ENCODE assay signal across 1 cellular context in the genomic region with DNA sequence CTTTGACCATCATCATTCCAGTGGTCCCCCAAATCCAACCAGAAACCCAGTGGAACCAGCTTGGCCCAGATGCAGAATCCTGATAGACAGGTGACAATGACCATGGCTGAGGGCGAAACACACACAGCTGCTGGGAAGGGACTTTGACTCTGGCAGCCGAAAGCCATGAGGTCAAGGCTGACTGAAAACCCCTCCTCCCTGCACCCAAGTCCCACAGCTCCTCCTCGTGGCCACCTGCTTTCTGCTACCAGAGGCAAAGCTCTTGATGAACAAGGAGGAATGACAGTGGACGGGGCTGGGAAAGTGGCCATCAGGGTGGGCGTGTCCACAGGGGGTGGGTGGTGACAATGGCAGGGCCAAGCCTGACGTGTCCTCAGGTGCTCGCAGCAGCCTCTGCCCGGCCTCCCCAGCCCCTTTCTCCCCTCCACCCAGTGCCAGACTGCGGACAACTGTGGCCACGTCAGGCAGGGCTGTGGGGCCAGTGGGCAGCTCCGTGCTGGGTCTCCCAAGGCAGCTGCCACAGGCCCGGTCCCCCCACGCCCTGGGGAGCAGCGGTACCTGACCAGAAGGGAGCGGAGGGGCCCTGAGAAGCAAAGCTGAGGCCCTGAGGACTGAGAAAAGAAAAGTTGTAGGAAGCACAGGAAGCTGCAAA.
TF ChIP-seq lines count a peak whose summit lies in the region.

No MANE protein-coding gene starts in this region.

TF ChIP-seq in HepG2, 621 proteins besides CTCF, POLR2A, EP300 and RAD21 (continued from another document and continues in another):
- TF ChIP-seq, protein P1, sequence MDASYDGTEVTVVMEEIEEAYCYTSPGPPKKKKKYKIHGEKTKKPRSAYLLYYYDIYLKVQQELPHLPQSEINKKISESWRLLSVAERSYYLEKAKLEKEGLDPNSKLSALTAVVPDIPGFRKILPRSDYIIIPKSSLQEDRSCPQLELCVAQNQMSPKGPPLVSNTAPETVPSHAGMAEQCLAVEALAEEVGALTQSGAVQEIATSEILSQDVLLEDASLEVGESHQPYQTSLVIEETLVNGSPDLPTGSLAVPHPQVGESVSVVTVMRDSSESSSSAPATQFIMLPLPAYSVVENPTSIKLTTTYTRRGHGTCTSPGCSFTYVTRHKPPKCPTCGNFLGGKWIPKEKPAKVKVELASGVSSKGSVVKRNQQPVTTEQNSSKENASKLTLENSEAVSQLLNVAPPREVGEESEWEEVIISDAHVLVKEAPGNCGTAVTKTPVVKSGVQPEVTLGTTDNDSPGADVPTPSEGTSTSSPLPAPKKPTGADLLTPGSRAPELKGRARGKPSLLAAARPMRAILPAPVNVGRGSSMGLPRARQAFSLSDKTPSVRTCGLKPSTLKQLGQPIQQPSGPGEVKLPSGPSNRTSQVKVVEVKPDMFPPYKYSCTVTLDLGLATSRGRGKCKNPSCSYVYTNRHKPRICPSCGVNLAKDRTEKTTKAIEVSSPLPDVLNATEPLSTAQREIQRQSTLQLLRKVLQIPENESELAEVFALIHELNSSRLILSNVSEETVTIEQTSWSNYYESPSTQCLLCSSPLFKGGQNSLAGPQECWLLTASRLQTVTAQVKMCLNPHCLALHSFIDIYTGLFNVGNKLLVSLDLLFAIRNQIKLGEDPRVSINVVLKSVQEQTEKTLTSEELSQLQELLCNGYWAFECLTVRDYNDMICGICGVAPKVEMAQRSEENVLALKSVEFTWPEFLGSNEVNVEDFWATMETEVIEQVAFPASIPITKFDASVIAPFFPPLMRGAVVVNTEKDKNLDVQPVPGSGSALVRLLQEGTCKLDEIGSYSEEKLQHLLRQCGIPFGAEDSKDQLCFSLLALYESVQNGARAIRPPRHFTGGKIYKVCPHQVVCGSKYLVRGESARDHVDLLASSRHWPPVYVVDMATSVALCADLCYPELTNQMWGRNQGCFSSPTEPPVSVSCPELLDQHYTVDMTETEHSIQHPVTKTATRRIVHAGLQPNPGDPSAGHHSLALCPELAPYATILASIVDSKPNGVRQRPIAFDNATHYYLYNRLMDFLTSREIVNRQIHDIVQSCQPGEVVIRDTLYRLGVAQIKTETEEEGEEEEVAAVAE (CRISPR knock-in tag; IDR thresholded peaks at IDR 0.05; ENCODE audit: borderline replicate concordance), result no peak
- TF ChIP-seq, protein P2, sequence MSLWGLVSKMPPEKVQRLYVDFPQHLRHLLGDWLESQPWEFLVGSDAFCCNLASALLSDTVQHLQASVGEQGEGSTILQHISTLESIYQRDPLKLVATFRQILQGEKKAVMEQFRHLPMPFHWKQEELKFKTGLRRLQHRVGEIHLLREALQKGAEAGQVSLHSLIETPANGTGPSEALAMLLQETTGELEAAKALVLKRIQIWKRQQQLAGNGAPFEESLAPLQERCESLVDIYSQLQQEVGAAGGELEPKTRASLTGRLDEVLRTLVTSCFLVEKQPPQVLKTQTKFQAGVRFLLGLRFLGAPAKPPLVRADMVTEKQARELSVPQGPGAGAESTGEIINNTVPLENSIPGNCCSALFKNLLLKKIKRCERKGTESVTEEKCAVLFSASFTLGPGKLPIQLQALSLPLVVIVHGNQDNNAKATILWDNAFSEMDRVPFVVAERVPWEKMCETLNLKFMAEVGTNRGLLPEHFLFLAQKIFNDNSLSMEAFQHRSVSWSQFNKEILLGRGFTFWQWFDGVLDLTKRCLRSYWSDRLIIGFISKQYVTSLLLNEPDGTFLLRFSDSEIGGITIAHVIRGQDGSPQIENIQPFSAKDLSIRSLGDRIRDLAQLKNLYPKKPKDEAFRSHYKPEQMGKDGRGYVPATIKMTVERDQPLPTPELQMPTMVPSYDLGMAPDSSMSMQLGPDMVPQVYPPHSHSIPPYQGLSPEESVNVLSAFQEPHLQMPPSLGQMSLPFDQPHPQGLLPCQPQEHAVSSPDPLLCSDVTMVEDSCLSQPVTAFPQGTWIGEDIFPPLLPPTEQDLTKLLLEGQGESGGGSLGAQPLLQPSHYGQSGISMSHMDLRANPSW (CRISPR knock-in tag; IDR thresholded peaks at IDR 0.05; ENCODE audit: borderline replicate concordance), result peak; percentile 56; the same call in 1 of the 2 replicates
- no peak for TF ChIP-seq JDP2 (CRISPR knock-in tag; IDR thresholded peaks at IDR 0.05; ENCODE audit: borderline replicate concordance)
- TF ChIP-seq, protein P3, sequence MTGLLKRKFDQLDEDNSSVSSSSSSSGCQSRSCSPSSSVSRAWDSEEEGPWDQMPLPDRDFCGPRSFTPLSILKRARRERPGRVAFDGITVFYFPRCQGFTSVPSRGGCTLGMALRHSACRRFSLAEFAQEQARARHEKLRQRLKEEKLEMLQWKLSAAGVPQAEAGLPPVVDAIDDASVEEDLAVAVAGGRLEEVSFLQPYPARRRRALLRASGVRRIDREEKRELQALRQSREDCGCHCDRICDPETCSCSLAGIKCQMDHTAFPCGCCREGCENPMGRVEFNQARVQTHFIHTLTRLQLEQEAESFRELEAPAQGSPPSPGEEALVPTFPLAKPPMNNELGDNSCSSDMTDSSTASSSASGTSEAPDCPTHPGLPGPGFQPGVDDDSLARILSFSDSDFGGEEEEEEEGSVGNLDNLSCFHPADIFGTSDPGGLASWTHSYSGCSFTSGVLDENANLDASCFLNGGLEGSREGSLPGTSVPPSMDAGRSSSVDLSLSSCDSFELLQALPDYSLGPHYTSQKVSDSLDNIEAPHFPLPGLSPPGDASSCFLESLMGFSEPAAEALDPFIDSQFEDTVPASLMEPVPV (CRISPR knock-in tag; IDR thresholded peaks at IDR 0.05), result no peak
- TF ChIP-seq ZBTB20 (CRISPR knock-in tag; IDR thresholded peaks at IDR 0.05; ENCODE audit: borderline replicate concordance, low read depth), result peak; percentile 69; the same call in 1 of the 2 replicates
- TF ChIP-seq GABPB1 (CRISPR knock-in tag; IDR thresholded peaks at IDR 0.05), result no peak; the same call in 1 of the 2 replicates
- no peak for TF ChIP-seq TAF1 (CRISPR knock-in tag; IDR thresholded peaks at IDR 0.05)
- no peak for TF ChIP-seq ZNF672 (CRISPR knock-in tag; IDR thresholded peaks at IDR 0.05)
- no peak for TF ChIP-seq ZC3H4 (CRISPR knock-in tag; IDR thresholded peaks at IDR 0.05; ENCODE audit: borderline replicate concordance)
- no peak for TF ChIP-seq ZNF616 (CRISPR knock-in tag; IDR thresholded peaks at IDR 0.05; ENCODE audit: low read depth)
- no peak for TF ChIP-seq SATB2 (CRISPR knock-in tag; IDR thresholded peaks at IDR 0.05)
- TF ChIP-seq, protein P4, sequence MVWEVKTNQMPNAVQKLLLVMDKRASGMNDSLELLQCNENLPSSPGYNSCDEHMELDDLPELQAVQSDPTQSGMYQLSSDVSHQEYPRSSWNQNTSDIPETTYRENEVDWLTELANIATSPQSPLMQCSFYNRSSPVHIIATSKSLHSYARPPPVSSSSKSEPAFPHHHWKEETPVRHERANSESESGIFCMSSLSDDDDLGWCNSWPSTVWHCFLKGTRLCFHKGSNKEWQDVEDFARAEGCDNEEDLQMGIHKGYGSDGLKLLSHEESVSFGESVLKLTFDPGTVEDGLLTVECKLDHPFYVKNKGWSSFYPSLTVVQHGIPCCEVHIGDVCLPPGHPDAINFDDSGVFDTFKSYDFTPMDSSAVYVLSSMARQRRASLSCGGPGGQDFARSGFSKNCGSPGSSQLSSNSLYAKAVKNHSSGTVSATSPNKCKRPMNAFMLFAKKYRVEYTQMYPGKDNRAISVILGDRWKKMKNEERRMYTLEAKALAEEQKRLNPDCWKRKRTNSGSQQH (CRISPR knock-in tag; IDR thresholded peaks at IDR 0.05; ENCODE audit: low read depth), result 0 out of 2 replicates have a peak, but pooled peaks have one; percentile 54
- TF ChIP-seq MYNN (CRISPR knock-in tag; IDR thresholded peaks at IDR 0.05; ENCODE audit: low read depth), result no peak
- TF ChIP-seq, protein P5, sequence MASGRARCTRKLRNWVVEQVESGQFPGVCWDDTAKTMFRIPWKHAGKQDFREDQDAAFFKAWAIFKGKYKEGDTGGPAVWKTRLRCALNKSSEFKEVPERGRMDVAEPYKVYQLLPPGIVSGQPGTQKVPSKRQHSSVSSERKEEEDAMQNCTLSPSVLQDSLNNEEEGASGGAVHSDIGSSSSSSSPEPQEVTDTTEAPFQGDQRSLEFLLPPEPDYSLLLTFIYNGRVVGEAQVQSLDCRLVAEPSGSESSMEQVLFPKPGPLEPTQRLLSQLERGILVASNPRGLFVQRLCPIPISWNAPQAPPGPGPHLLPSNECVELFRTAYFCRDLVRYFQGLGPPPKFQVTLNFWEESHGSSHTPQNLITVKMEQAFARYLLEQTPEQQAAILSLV (CRISPR knock-in tag; IDR thresholded peaks at IDR 0.05; ENCODE audit: borderline replicate concordance), result no peak
- TF ChIP-seq GABPA (IDR thresholded peaks at IDR 0.05; ENCODE audit: low read depth, low read length), result no peak
- TF ChIP-seq GABPA (CRISPR knock-in tag; IDR thresholded peaks at IDR 0.05; ENCODE audit: low read depth), result 0 out of 2 replicates have a peak, but pooled peaks have one; percentile 27
- no peak for TF ChIP-seq GLI4 (CRISPR knock-in tag; IDR thresholded peaks at IDR 0.05; ENCODE audit: borderline replicate concordance)
- no peak; the same call in 1 of the 2 replicates for TF ChIP-seq ZNF121 (CRISPR knock-in tag; IDR thresholded peaks at IDR 0.05)
- no peak for TF ChIP-seq ZFP36L2 (CRISPR knock-in tag; IDR thresholded peaks at IDR 0.05)
- TF ChIP-seq ARHGAP35 (CRISPR knock-in tag; IDR thresholded peaks at IDR 0.05; ENCODE audit: borderline replicate concordance), result no peak
- no peak for TF ChIP-seq ZNF777 (CRISPR knock-in tag; IDR thresholded peaks at IDR 0.05)
- no peak for TF ChIP-seq ZNF558 (CRISPR knock-in tag; IDR thresholded peaks at IDR 0.05; ENCODE audit: borderline replicate concordance)
- peak; percentile 81 for TF ChIP-seq XRCC5 (optimal IDR thresholded peaks at IDR 0.05; ENCODE audit: low read length)
- peak; percentile 95 for TF ChIP-seq ZNF556 (CRISPR knock-in tag; IDR thresholded peaks at IDR 0.05; ENCODE audit: borderline replicate concordance)
- no peak for TF ChIP-seq ZFAT (CRISPR knock-in tag; conservative IDR thresholded peaks at IDR 0.05)
- no peak for TF ChIP-seq ELK4 (CRISPR knock-in tag; IDR thresholded peaks at IDR 0.05; ENCODE audit: borderline replicate concordance)
- TF ChIP-seq, protein P6, sequence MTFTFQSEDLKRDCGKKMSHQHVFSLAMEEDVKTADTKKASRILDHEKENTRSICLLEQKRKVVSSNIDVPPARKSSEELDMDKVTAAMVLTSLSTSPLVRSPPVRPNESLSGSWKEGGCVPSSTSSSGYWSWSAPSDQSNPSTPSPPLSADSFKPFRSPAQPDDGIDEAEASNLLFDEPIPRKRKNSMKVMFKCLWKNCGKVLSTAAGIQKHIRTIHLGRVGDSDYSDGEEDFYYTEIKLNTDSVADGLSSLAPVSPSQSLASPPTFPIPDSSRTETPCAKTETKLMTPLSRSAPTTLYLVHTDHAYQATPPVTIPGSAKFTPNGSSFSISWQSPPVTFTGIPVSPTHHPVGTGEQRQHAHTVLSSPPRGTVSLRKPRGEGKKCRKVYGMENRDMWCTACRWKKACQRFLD (CRISPR knock-in tag; IDR thresholded peaks at IDR 0.05; ENCODE audit: borderline replicate concordance), result no peak
- no peak for TF ChIP-seq MBD4 (IDR thresholded peaks at IDR 0.05; ENCODE audit: borderline replicate concordance, low read length)
- TF ChIP-seq MATR3 (CRISPR knock-in tag; IDR thresholded peaks at IDR 0.05), result no peak
- TF ChIP-seq, protein P7, sequence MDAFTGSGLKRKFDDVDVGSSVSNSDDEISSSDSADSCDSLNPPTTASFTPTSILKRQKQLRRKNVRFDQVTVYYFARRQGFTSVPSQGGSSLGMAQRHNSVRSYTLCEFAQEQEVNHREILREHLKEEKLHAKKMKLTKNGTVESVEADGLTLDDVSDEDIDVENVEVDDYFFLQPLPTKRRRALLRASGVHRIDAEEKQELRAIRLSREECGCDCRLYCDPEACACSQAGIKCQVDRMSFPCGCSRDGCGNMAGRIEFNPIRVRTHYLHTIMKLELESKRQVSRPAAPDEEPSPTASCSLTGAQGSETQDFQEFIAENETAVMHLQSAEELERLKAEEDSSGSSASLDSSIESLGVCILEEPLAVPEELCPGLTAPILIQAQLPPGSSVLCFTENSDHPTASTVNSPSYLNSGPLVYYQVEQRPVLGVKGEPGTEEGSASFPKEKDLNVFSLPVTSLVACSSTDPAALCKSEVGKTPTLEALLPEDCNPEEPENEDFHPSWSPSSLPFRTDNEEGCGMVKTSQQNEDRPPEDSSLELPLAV (CRISPR knock-in tag; conservative IDR thresholded peaks at IDR 0.05; ENCODE audit: low read depth), result no peak
- TF ChIP-seq, protein P8, sequence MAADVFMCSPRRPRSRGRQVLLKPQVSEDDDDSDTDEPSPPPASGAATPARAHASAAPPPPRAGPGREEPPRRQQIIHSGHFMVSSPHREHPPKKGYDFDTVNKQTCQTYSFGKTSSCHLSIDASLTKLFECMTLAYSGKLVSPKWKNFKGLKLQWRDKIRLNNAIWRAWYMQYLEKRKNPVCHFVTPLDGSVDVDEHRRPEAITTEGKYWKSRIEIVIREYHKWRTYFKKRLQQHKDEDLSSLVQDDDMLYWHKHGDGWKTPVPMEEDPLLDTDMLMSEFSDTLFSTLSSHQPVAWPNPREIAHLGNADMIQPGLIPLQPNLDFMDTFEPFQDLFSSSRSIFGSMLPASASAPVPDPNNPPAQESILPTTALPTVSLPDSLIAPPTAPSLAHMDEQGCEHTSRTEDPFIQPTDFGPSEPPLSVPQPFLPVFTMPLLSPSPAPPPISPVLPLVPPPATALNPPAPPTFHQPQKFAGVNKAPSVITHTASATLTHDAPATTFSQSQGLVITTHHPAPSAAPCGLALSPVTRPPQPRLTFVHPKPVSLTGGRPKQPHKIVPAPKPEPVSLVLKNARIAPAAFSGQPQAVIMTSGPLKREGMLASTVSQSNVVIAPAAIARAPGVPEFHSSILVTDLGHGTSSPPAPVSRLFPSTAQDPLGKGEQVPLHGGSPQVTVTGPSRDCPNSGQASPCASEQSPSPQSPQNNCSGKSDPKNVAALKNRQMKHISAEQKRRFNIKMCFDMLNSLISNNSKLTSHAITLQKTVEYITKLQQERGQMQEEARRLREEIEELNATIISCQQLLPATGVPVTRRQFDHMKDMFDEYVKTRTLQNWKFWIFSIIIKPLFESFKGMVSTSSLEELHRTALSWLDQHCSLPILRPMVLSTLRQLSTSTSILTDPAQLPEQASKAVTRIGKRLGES (CRISPR knock-in tag; IDR thresholded peaks at IDR 0.05; ENCODE audit: borderline replicate concordance), result no peak
- peak; percentile 87 for TF ChIP-seq AKAP8 (CRISPR knock-in tag; IDR thresholded peaks at IDR 0.05)
- peak; percentile 80; the same call in 1 of the 2 replicates for TF ChIP-seq ZNF772 (CRISPR knock-in tag; IDR thresholded peaks at IDR 0.05)
- no peak for TF ChIP-seq GMEB2 (CRISPR knock-in tag; IDR thresholded peaks at IDR 0.05; ENCODE audit: low read depth)
- TF ChIP-seq NFIC (IDR thresholded peaks at IDR 0.05; ENCODE audit: low read length), result no peak
